Comparison of ENCODE assay signal across 1 cellular context in genomic region chr5:115813719-115814118, GRCh38.
TF ChIP-seq lines count a peak whose summit lies in the region.

No MANE protein-coding gene starts in this region.

TF ChIP-seq in K562, 482 proteins besides CTCF, POLR2A, EP300 and RAD21:
- no peak for TF ChIP-seq GABPA (tag; conservative IDR thresholded peaks at IDR 0.05; ENCODE audit: low read depth)
- TF ChIP-seq ZNF274 (IDR thresholded peaks at IDR 0.05; ENCODE audit: borderline replicate concordance, low read depth, low read length), result no peak
- TF ChIP-seq SNAPC5 (CRISPR knock-in tag; IDR thresholded peaks at IDR 0.05), result no peak
- TF ChIP-seq ZNF586 (CRISPR knock-in tag; conservative IDR thresholded peaks at IDR 0.05), result no peak
- TF ChIP-seq U2AF1 (optimal IDR thresholded peaks at IDR 0.05; ENCODE audit: low read depth, low read length), result no peak
- TF ChIP-seq TBL1XR1 (IDR thresholded peaks at IDR 0.05; ENCODE audit: low read length in 2 of 2), result no peak
- TF ChIP-seq XRCC3 (IDR thresholded peaks at IDR 0.05), result no peak
- no peak for TF ChIP-seq ZNF778 (CRISPR knock-in tag; IDR thresholded peaks at IDR 0.05)
- TF ChIP-seq KLF6 (CRISPR knock-in tag; IDR thresholded peaks at IDR 0.05; ENCODE audit: borderline replicate concordance), result no peak
- no peak for TF ChIP-seq THRB (CRISPR knock-in tag; conservative IDR thresholded peaks at IDR 0.05)
- TF ChIP-seq CEBPZ (IDR thresholded peaks at IDR 0.05; ENCODE audit: borderline replicate concordance, low read depth, low read length), result no peak
- no peak for TF ChIP-seq ESRRB (CRISPR knock-in tag; IDR thresholded peaks at IDR 0.05; ENCODE audit: borderline replicate concordance)
- TF ChIP-seq ZNF707 (CRISPR knock-in tag; conservative IDR thresholded peaks at IDR 0.05), result no peak
- no peak for TF ChIP-seq DEAF1 (CRISPR knock-in tag; IDR thresholded peaks at IDR 0.05)
